ENCODE assay signal across 8 cellular contexts in the genomic region with DNA sequence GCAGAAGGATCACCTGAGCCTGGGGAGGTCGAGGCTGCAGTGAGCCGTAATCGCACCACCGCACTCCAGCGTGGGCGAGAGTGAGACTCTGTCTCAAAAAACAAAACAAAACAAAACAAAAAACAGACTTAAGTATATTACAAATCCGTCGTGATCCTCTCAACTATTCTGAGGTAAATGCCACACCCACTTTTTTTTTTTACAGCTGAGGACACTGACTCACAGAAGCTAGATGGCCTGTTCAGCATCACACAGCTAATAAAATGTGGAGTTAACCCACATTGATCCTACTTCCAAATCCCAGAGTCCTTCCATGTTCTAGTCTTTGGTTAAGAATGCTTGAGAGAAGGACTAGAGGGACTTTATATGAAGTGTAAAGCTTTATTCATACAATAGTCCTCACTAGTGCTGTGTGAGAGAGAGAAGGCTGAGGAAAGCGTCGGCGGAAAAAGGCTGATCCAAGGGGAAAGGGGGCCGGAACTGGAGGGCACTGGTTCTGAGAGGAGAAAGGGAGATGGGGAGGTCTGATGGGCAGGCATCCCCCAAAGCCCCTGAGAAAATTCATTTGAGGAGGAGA. TPM values are rescaled to one million over a fixed set of nuclear protein-coding genes. Genes with fewer than 3 reads are reported as not detected.
DNase-seq lines count a peak whose midpoint lies in the region; TF ChIP-seq lines count a peak whose summit lies in the region.

No MANE protein-coding gene starts in this region.

- no peak for TF ChIP-seq RAD21 in neural cell (conservative IDR thresholded peaks at IDR 0.05)

- DNase-seq in NCI-H1092 treated with DMSO at 0.1 percent for 48 hours (lab: John Stamatoyannopoulos, UW) (peak; percentile 22), NCI-H1092 (lab: John Stamatoyannopoulos, UW) (no peak), NAMALWA (ENCODE audit: low spot score) (peak; percentile 41), dorsolateral prefrontal cortex (no peak), C1 segment of cervical spinal cord (lab: John Stamatoyannopoulos, UW) (no peak), NCI-H1105 (lab: John Stamatoyannopoulos, UW) (no peak)
- no peak for DNase-seq in activated CD8-positive, alpha-beta memory T cell treated with anti-CD3 and anti-CD28 coated beads for 24 hours

- H3F3A ChIP-seq in neural cell (ENCODE audit: insufficient read depth, low read length, poor library complexity, severe bottlenecking): no peaks in the 10 kb centered on the region

- intact Hi-C loops in dorsolateral prefrontal cortex (cut with DNase I): no loop called here

- H3K9me2 ChIP-seq in neural cell (ENCODE audit: insufficient read depth, low read length): no peaks in the 10 kb centered on the region

- H3K79me2 ChIP-seq in neural cell (replicated peaks; ENCODE audit: insufficient read depth, low read length): peaks cover 13% of the 10 kb centered on the region

- TF ChIP-seq EP300 in neural cell (conservative IDR thresholded peaks at IDR 0.05; ENCODE audit: poor library complexity, severe bottlenecking): no peak

- H3K36me3 ChIP-seq in neural cell (ENCODE audit: insufficient read depth, low read length): no peaks in the 10 kb centered on the region

- H3K4me3 ChIP-seq in dorsolateral prefrontal cortex (peak overlapping the region; percentile 59 to 98 (median 88)), neural cell (ENCODE audit: low read length) (peak overlapping the region; percentile 80)

- H3K9ac ChIP-seq in neural cell (ENCODE audit: low read length): peak overlapping the region; percentile 84

- TF ChIP-seq CTCF in dorsolateral prefrontal cortex (IDR thresholded peaks at IDR 0.05 in 54 of 56, conservative IDR thresholded peaks at IDR 0.05 in 2 of 56; ENCODE audit: low read depth in 1 of 56, partially characterized antibody in 56 of 56): no peak
- TF ChIP-seq CTCF in neural cell (IDR thresholded peaks at IDR 0.05; ENCODE audit: poor library complexity, severe bottlenecking): no peak

- peak overlapping the region in 57 of 59 donors; percentile 13 to 94 (median 78) for H3K27ac ChIP-seq in dorsolateral prefrontal cortex
- H3K27ac ChIP-seq in neural cell (ENCODE audit: low read length): peak overlapping the region; percentile 77

- peak overlapping the region; percentile 100 for H3K4me2 ChIP-seq in neural cell (ENCODE audit: low read length)

- H4K20me1 ChIP-seq in neural cell (ENCODE audit: insufficient read depth): no peaks in the 10 kb centered on the region

- no peaks in the 10 kb centered on the region for H3K9me3 ChIP-seq in neural cell (ENCODE audit: low read length)

- peak overlapping the region; percentile 70 for H2AFZ ChIP-seq in neural cell (ENCODE audit: low read depth, low read length)

- H3K27me3 ChIP-seq in dorsolateral prefrontal cortex: no peaks in the 10 kb centered on the region
- no peaks in the 10 kb centered on the region for H3K27me3 ChIP-seq in neural cell (ENCODE audit: insufficient read depth, low read depth, low read length)

TF ChIP-seq in neural cell, 6 proteins besides CTCF, POLR2A, EP300 and RAD21:
- no peak for TF ChIP-seq SMC3 (conservative IDR thresholded peaks at IDR 0.05; ENCODE audit: poor library complexity)
- TF ChIP-seq POLR2AphosphoS5 (IDR thresholded peaks at IDR 0.05): no peak
- TF ChIP-seq, protein P1, sequence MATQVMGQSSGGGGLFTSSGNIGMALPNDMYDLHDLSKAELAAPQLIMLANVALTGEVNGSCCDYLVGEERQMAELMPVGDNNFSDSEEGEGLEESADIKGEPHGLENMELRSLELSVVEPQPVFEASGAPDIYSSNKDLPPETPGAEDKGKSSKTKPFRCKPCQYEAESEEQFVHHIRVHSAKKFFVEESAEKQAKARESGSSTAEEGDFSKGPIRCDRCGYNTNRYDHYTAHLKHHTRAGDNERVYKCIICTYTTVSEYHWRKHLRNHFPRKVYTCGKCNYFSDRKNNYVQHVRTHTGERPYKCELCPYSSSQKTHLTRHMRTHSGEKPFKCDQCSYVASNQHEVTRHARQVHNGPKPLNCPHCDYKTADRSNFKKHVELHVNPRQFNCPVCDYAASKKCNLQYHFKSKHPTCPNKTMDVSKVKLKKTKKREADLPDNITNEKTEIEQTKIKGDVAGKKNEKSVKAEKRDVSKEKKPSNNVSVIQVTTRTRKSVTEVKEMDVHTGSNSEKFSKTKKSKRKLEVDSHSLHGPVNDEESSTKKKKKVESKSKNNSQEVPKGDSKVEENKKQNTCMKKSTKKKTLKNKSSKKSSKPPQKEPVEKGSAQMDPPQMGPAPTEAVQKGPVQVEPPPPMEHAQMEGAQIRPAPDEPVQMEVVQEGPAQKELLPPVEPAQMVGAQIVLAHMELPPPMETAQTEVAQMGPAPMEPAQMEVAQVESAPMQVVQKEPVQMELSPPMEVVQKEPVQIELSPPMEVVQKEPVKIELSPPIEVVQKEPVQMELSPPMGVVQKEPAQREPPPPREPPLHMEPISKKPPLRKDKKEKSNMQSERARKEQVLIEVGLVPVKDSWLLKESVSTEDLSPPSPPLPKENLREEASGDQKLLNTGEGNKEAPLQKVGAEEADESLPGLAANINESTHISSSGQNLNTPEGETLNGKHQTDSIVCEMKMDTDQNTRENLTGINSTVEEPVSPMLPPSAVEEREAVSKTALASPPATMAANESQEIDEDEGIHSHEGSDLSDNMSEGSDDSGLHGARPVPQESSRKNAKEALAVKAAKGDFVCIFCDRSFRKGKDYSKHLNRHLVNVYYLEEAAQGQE (IDR thresholded peaks at IDR 0.05; ENCODE audit: borderline replicate concordance): no peak
- no peak for TF ChIP-seq EZH2 (IDR thresholded peaks at IDR 0.05; ENCODE audit: borderline replicate concordance, insufficient read depth, low read length, poor library complexity, severe bottlenecking)
- TF ChIP-seq MXI1 (conservative IDR thresholded peaks at IDR 0.05; ENCODE audit: poor library complexity, severe bottlenecking): no peak
- no peak for TF ChIP-seq TAF1 (IDR thresholded peaks at IDR 0.05; ENCODE audit: low read depth)
TF ChIP-seq in neural cell: peak in this region for 0.

RNA-seq across cellular contexts. Expression of a gene that starts 0.6 kb away (rescaled TPM):
- 10 to 100 TPM; 13.3 to 46.1 (median 29.1) TPM for total RNA-seq in dorsolateral prefrontal cortex
- 86.0 and 107 TPM in 2 replicates for polyA plus RNA-seq in neural cell
- 41.0 and 43.3 TPM in 2 replicates for polyA minus RNA-seq in neural cell

RNA-seq across cellular contexts. Expression of a gene that starts 0.7 kb away (rescaled TPM):
- total RNA-seq in dorsolateral prefrontal cortex: 100 to 1,000 TPM in 18 of 120 experiments, 10 to 100 TPM in 102; 35.1 to 141 (median 75.9) TPM
- 61.5 and 69.7 TPM in 2 replicates for polyA plus RNA-seq in neural cell
- polyA minus RNA-seq in neural cell: 34.8 and 36.0 TPM in 2 replicates

RNA-seq across cellular contexts. Expression of a gene that starts 11.7 kb away (rescaled TPM):
- 10 to 100 TPM; 21.5 to 56.6 (median 35.8) TPM for total RNA-seq in dorsolateral prefrontal cortex
- 75.8 and 98.0 TPM in 2 replicates for polyA plus RNA-seq in neural cell
- 29.9 and 30.9 TPM in 2 replicates for polyA minus RNA-seq in neural cell

RNA-seq across cellular contexts. Expression of a gene that starts 11.7 kb away (rescaled TPM):
- total RNA-seq in dorsolateral prefrontal cortex: 10 to 100 TPM; 32.6 to 56.7 (median 43.4) TPM
- 4.8 and 6.4 TPM in 2 replicates for polyA plus RNA-seq in neural cell
- polyA minus RNA-seq in neural cell: 23.9 and 28.4 TPM in 2 replicates

RNA-seq across cellular contexts. Expression of a gene that starts 39.5 kb away (rescaled TPM):
- total RNA-seq in dorsolateral prefrontal cortex: 100 to 1,000 TPM in 1 of 120 experiments, 10 to 100 TPM in 119; 19.5 to 103 (median 40.4) TPM
- polyA plus RNA-seq in neural cell: 5.3 and 12.7 TPM in 2 replicates
- 15.3 and 15.4 TPM in 2 replicates for polyA minus RNA-seq in neural cell

Comparison
In these comparisons a context has a peak if more than half of its experiments do, and no peak if none do; other contexts are left out.
1. DNase-seq: peak in NCI-H1092 treated with DMSO at 0.1 percent for 48 hours (single experiment) and NAMALWA (single experiment); none in NCI-H1092 (single experiment), dorsolateral prefrontal cortex (0 of 10), C1 segment of cervical spinal cord (0 of 14), activated CD8-positive, alpha-beta memory T cell treated with anti-CD3 and anti-CD28 coated beads for 24 hours (single experiment) and NCI-H1105 (single experiment).